ENCODE assay signal across 7 cellular contexts in genomic region chr6:35048631-35049083, GRCh38.
DNase-seq lines count a peak whose midpoint lies in the region; ATAC-seq and TF ChIP-seq lines count a peak whose summit lies in the region.

No MANE protein-coding gene starts in this region.

- H3K27ac Mint-ChIP-seq in HFFc6, result no peak overlapping the region

- DNase-seq in HFFc6 (no peak), foreskin keratinocyte (no peak), ovary (peak in 4 of 5 donors; percentile 23 to 55 (median 41)), ureter (ENCODE audit: low spot score) (no peak)

- peak overlapping the region; percentile 10; the same call in 1 of the 2 replicates for H3K4me3 ChIP-seq in WI38 (ENCODE audit: low read depth, low read length)
- H3K4me3 ChIP-seq in ovary, result no peak overlapping the region

- ATAC-seq in foreskin keratinocyte (no peak), HG03565 (IDR thresholded peaks at IDR 0.05; ENCODE audit: unreplicated experiment) (no peak), GM18519 (IDR thresholded peaks at IDR 0.05; ENCODE audit: low FRiP score, unreplicated experiment) (no peak)

- intact Hi-C loops in ovary (cut with DNase I), result no loop called here

- H3K9me3 Mint-ChIP-seq in HFFc6, result no peaks in the 10 kb centered on the region

- no peak overlapping the region for H3K4me3 Mint-ChIP-seq in HFFc6

- peaks cover 34% of the 10 kb centered on the region for H3K4me1 Mint-ChIP-seq in HFFc6 (ENCODE audit: low read depth)

- TF ChIP-seq CTCF in HFFc6 (IDR thresholded peaks at IDR 0.05) (0 out of 2 replicates have a peak, but pooled peaks have one; percentile 17), WI38 (IDR thresholded peaks at IDR 0.05; ENCODE audit: low read depth, low read length) (no peak; the same call in 1 of the 2 replicates), foreskin keratinocyte (conservative IDR thresholded peaks at IDR 0.05) (peak; percentile 29), ovary (IDR thresholded peaks at IDR 0.05) (no peak)

- no peak for TF ChIP-seq POLR2A in ovary (IDR thresholded peaks at IDR 0.05)

- no peak for TF ChIP-seq EP300 in ovary (IDR thresholded peaks at IDR 0.05)

- H3K9me3 ChIP-seq in ovary, result no peaks in the 10 kb centered on the region

- no peaks in the 10 kb centered on the region for H3K36me3 Mint-ChIP-seq in HFFc6 (ENCODE audit: low read depth)

- H3K27me3 Mint-ChIP-seq in HFFc6 (ENCODE audit: insufficient read depth), result no peaks in the 10 kb centered on the region

- H3K27me3 ChIP-seq in foreskin keratinocyte (no peaks in the 10 kb centered on the region), ovary (no peaks in the 10 kb centered on the region)

- H3K4me1 ChIP-seq in foreskin keratinocyte (peaks cover 11% of the 10 kb centered on the region), ovary (ENCODE audit: insufficient read depth) (peaks cover 35% of the 10 kb centered on the region)

- H3K36me3 ChIP-seq in ovary, result no peaks in the 10 kb centered on the region

- 32 to 52% (median 50%) methylated on average over 11 of the region's 11 CpGs for WGBS in ovary, 3 donors

- H3K27ac ChIP-seq in foreskin keratinocyte, result no peak overlapping the region
- peak overlapping the region; percentile 20 to 72 for H3K27ac ChIP-seq in ovary

Comparison
In these comparisons a context has a peak if more than half of its experiments do, and no peak if none do; other contexts are left out.
1. DNase-seq: peak in ovary (4 of 5); none in HFFc6 (single experiment), foreskin keratinocyte (0 of 2) and ureter (single experiment).
2. CTCF ChIP-seq: peak in HFFc6 (single experiment) and foreskin keratinocyte (single experiment); none in WI38 (single experiment) and ovary (0 of 3).